In the genomic region with DNA sequence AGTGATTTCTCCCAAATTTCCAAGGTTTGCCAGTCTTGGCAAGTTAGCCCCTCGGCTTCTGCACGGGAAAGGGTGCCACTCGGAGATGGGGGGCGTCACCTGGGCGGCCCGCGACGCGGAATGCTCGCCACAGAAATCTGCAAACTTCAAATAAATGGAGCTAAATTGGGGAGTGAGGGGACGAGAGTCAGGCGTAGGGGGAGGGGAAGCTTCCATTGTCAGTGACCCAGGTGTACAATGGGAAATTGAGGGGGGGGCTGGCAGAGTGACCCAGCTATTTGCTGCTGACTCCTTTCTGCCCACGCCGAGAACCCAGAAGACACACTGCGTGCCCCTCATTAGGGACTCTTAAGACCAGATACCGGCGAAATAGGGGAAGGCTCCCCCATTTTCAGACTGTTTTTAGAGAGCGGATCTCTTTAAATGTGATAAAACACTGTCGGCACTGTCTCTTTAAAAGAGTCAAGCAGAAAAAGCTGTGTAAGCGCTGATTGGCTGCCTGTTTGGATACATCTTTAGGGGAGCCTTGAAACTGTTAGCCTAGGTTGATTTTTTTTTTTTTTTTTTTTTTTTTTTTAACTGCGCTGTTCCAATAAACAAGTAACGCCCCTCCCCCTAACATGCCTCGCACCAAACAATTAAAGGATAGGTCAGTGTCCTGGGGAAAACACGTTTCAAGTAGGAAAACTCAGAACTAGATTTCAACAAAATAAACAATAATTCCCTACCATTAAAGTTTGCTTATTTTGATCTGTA, we compare ENCODE assay signal across 8 cellular contexts. TPM values are rescaled to one million over a fixed set of nuclear protein-coding genes. Genes with fewer than 3 reads are reported as not detected.
A peak's percentile ranks its signal among the peaks of the same experiment; 100 is the strongest.
DNase-seq lines count a peak whose midpoint lies in the region; ATAC-seq and TF ChIP-seq lines count a peak whose summit lies in the region.

No MANE protein-coding gene starts in this region.

- H3K27ac ChIP-seq in DOHH2 (ENCODE audit: low read depth, low read length) (peak overlapping the region; percentile 89), right cardiac atrium (ENCODE audit: low read length) (peak overlapping the region; percentile 97)

- peak overlapping the region; percentile 97 for H3K27ac Mint-ChIP-seq in HFFc6
- peak overlapping the region; percentile 92 for H3K27ac Mint-ChIP-seq in T-helper 2 cell treated with Interferon-gamma antibody and Interleukin-4, amounts not matched to agents 5 μg/mL and 100 μg/mL, for 36 hours

- H3K79me2 ChIP-seq in DOHH2 (ENCODE audit: control insufficient read depth, low read length), result peaks cover 3% of the 10 kb centered on the region; the same call in 1 of the 2 replicates

- no peaks in the 10 kb centered on the region for H3K9me3 Mint-ChIP-seq in HFFc6
- H3K9me3 Mint-ChIP-seq in T-helper 2 cell treated with Interferon-gamma antibody and Interleukin-4, amounts not matched to agents 5 μg/mL and 100 μg/mL, for 36 hours, result no peaks in the 10 kb centered on the region

- ATAC-seq in right cardiac atrium (peak; percentile 63 to 75), HG03039 (IDR thresholded peaks at IDR 0.05; ENCODE audit: unreplicated experiment) (no peak)

- no peaks in the 10 kb centered on the region for H3K9me3 ChIP-seq in DOHH2 (ENCODE audit: control insufficient read depth, insufficient read depth, low read length)
- H3K9me3 ChIP-seq in right cardiac atrium (ENCODE audit: control insufficient read depth, low read length), result no peaks in the 10 kb centered on the region

- no peaks in the 10 kb centered on the region; the same call in 1 of the 2 replicates for H4K20me1 ChIP-seq in DOHH2 (ENCODE audit: control insufficient read depth, insufficient read depth, low read depth, low read length)

- peaks cover 13% of the 10 kb centered on the region for H3K36me3 Mint-ChIP-seq in HFFc6 (ENCODE audit: low read depth)
- H3K36me3 Mint-ChIP-seq in T-helper 2 cell treated with Interferon-gamma antibody and Interleukin-4, amounts not matched to agents 5 μg/mL and 100 μg/mL, for 36 hours (ENCODE audit: low read depth), result peaks cover 20% of the 10 kb centered on the region

- H3K4me3 ChIP-seq in DOHH2 (ENCODE audit: low read length) (peak overlapping the region; percentile 91), astrocyte of the spinal cord (ENCODE audit: low read depth, low read length) (peak overlapping the region; percentile 58), right cardiac atrium (ENCODE audit: low read length) (peak overlapping the region; percentile 88)

- WGBS in right cardiac atrium, result under 1% methylated on average over 24 of the region's 24 CpGs

- TF ChIP-seq CTCF in DOHH2 (IDR thresholded peaks at IDR 0.05; ENCODE audit: low read depth, low read length, poor library complexity, severe bottlenecking) (no peak), HFFc6 (IDR thresholded peaks at IDR 0.05) (no peak), astrocyte of the spinal cord (IDR thresholded peaks at IDR 0.05; ENCODE audit: low read depth, low read length) (no peak)

- H3K36me3 ChIP-seq in DOHH2 (ENCODE audit: control insufficient read depth, low read length), result no peaks in the 10 kb centered on the region

- no peaks in the 10 kb centered on the region for H3K27me3 ChIP-seq in DOHH2 (ENCODE audit: control insufficient read depth, low read length)
- no peaks in the 10 kb centered on the region for H3K27me3 ChIP-seq in right cardiac atrium (ENCODE audit: control insufficient read depth, insufficient read depth)

- intact Hi-C loops in right cardiac atrium (cut with DNase I), result loop anchor here (1.0 to 10.0 kb wide), 10 partner anchors 73 to 285 kb away; a partner anchor contains a TSS
- intact Hi-C loops in posterior cingulate gyrus (cut with DNase I), result loop anchor here (1.0 to 10.0 kb wide), 3 partner anchors 81 to 353 kb away; a partner anchor contains a TSS

- H3K4me1 ChIP-seq in DOHH2 (ENCODE audit: control insufficient read depth, low read length) (peaks cover 42% of the 10 kb centered on the region), right cardiac atrium (ENCODE audit: control insufficient read depth, insufficient read depth, low read length) (peaks cover 8% of the 10 kb centered on the region)

- peaks cover 7% of the 10 kb centered on the region; the same call in 1 of the 2 replicates for H3F3A ChIP-seq in DOHH2 (ENCODE audit: control insufficient read depth, insufficient read depth)

- H3K9me2 ChIP-seq in DOHH2 (replicated peaks; ENCODE audit: control insufficient read depth, low read length), result no peaks in the 10 kb centered on the region

- in situ Hi-C loops in astrocyte of the spinal cord (cut with HindIII; ENCODE audit: low sequenced_read_pairs), result no loop called here

- H3K4me1 Mint-ChIP-seq in HFFc6 (ENCODE audit: low read depth), result peaks cover 54% of the 10 kb centered on the region
- peaks cover 57% of the 10 kb centered on the region for H3K4me1 Mint-ChIP-seq in T-helper 2 cell treated with Interferon-gamma antibody and Interleukin-4, amounts not matched to agents 5 μg/mL and 100 μg/mL, for 36 hours (ENCODE audit: low read depth)

- peak overlapping the region; percentile 88 for H3K4me2 ChIP-seq in DOHH2 (ENCODE audit: low read length)

- H3K27me3 Mint-ChIP-seq in HFFc6 (ENCODE audit: insufficient read depth), result no peaks in the 10 kb centered on the region; the same call in 1 of the 2 replicates
- no peaks in the 10 kb centered on the region for H3K27me3 Mint-ChIP-seq in T-helper 2 cell treated with Interferon-gamma antibody and Interleukin-4, amounts not matched to agents 5 μg/mL and 100 μg/mL, for 36 hours (ENCODE audit: low read depth)

- H3K4me3 Mint-ChIP-seq in HFFc6, result peak overlapping the region; percentile 92
- H3K4me3 Mint-ChIP-seq in T-helper 2 cell treated with Interferon-gamma antibody and Interleukin-4, amounts not matched to agents 5 μg/mL and 100 μg/mL, for 36 hours, result peak overlapping the region; percentile 95

- DNase-seq in HFFc6 (peak; percentile 94), NCI-H2029 (lab: John Stamatoyannopoulos, UW) (peak; percentile 100), astrocyte of the spinal cord (ENCODE audit: low read depth, low spot score) (peak; percentile 94), right cardiac atrium (peak; percentile 55 to 74 (median 68)), posterior cingulate gyrus (peak in 6 of 10 donors; percentile 49 to 69 (median 56))
- peak; percentile 53 for DNase-seq in T-helper 2 cell treated with Interferon-gamma antibody and Interleukin-4, amounts not matched to agents 5 μg/mL and 100 μg/mL, for 36 hours (ENCODE audit: low spot score)

RNA-seq across cellular contexts. Expression of a gene that starts 1.2 kb away (rescaled TPM):
- total RNA-seq in HFFc6 (2021; fragmentation: NEBNext Ultra II Directional; extraction: Animal tissue kit (Norgen Biotek cat#: 25700)), result 10 to 100 TPM; 42.3 to 72.2 (median 58.1) TPM
- 10 to 100 TPM; 25.4 to 55.8 (median 35.8) TPM for total RNA-seq in right cardiac atrium
- polyA plus RNA-seq in right cardiac atrium, result 32.5 TPM
